9 cellular contexts compared by ENCODE assay signal in genomic region chr12:108833757-108834472, GRCh38. TPM values are rescaled to one million over a fixed set of nuclear protein-coding genes. Genes with fewer than 3 reads are reported as not detected.
A peak's percentile ranks its signal among the peaks of the same experiment; 100 is the strongest.
DNase-seq lines count a peak whose midpoint lies in the region; ATAC-seq, FAIRE-seq and TF ChIP-seq lines count a peak whose summit lies in the region.
"Had no signal": no experiment of that assay in that cellular context is flagged by ENCODE, and none has a peak within 500 bp of the region (broad histone marks: within the 10 kb centered on the region; RNA-seq: fewer than 3 reads in every experiment).

No MANE protein-coding gene starts in this region.

- intact Hi-C loops in HepG2 (cut with micrococcal nuclease; ENCODE audit: unreplicated experiment): no loop called here
- intact Hi-C loops in activated T-helper 1 cell treated with anti-CD3 and anti-CD28 coated beads, Interleukin-12 subunit alpha, Interleukin-12 subunit beta, Interleukin-2, Interleukin-4 antibody, amounts not matched to agents 30 ng/mL and 10 ng/mL and 1 ng/mL, durations not matched to agents 14 hours and 24 hours and 36 hours (cut with micrococcal nuclease): no loop called here

- H3K79me2 ChIP-seq in HepG2 (ENCODE audit: insufficient read depth, low read length): no peaks in the 10 kb centered on the region

- DNase-seq in chondrocyte (ENCODE audit: low spot score) (no peak), HepG2 (ENCODE audit: low spot score) (no peak), NCI-H2029 treated with DMSO at 0.1 percent for 48 hours (lab: John Stamatoyannopoulos, UW) (no peak), WERI-Rb-1 (no peak)
- no peak for DNase-seq in activated T-helper 1 cell treated with anti-CD3 and anti-CD28 coated beads, Interleukin-12 subunit alpha, Interleukin-12 subunit beta, Interleukin-2, Interleukin-4 antibody, amounts not matched to agents 30 ng/mL and 10 ng/mL and 1 ng/mL, durations not matched to agents 14 hours and 24 hours and 36 hours (ENCODE audit: low spot score)

- peaks cover 10% of the 10 kb centered on the region for H3K4me1 ChIP-seq in HUES48 (ENCODE audit: control insufficient read depth, insufficient read depth, low read length)
- peaks cover 18% of the 10 kb centered on the region for H3K4me1 ChIP-seq in HepG2 (ENCODE audit: insufficient read depth, low read length)
- peaks cover 42% of the 10 kb centered on the region for H3K4me1 ChIP-seq in stomach smooth muscle (ENCODE audit: control insufficient read depth, insufficient read depth, low read length)

- POLR2A ChIA-PET in HepG2 (lab: Yijun Ruan, JAX): no interaction called here

- ATAC-seq in HepG2 (no peak), GM19395 (IDR thresholded peaks at IDR 0.05; ENCODE audit: unreplicated experiment) (no peak)

- H3K9me3 ChIP-seq in HUES48 (ENCODE audit: control insufficient read depth, insufficient read depth, low read length): no peaks in the 10 kb centered on the region
- H3K9me3 ChIP-seq in HepG2 (ENCODE audit: low read length): no peaks in the 10 kb centered on the region
- H3K9me3 ChIP-seq in stomach smooth muscle (ENCODE audit: control insufficient read depth in 2 of 2, low read length in 2 of 2): no peaks in the 10 kb centered on the region
- no peaks in the 10 kb centered on the region for H3K9me3 ChIP-seq in WERI-Rb-1 (ENCODE audit: severe bottlenecking)

- H3K36me3 ChIP-seq in HUES48 (ENCODE audit: control insufficient read depth, insufficient read depth, low read length) (peaks cover 21% of the 10 kb centered on the region), HepG2 (replicated peaks in 1 of 2; ENCODE audit: control insufficient read depth in 1 of 2, insufficient read depth in 2 of 2, low read length in 2 of 2) (peaks cover 7 to 27% of the 10 kb centered on the region in 2 experiments; a peak in 4 of 5 replicates), stomach smooth muscle (ENCODE audit: control insufficient read depth in 2 of 2, insufficient read depth in 2 of 2, low read length in 2 of 2) (peaks cover 18 to 26% of the 10 kb centered on the region in 2 donors), WERI-Rb-1 (peaks cover 74% of the 10 kb centered on the region)

- peak overlapping the region; percentile 40 for H3K27ac ChIP-seq in HUES48 (ENCODE audit: low read depth, low read length)
- H3K27ac ChIP-seq in HepG2 (ENCODE audit: extremely low read length, insufficient read depth, low read length): no peak overlapping the region
- H3K27ac ChIP-seq in stomach smooth muscle (ENCODE audit: low read length): peak overlapping the region; percentile 67
- H3K27ac ChIP-seq in WERI-Rb-1: no peak overlapping the region

- CTCF ChIA-PET in HepG2 (lab: Yijun Ruan, JAX; ENCODE audit: low intra/inter-chr PET ratio, low total read pairs): no interaction called here

- H3K4me3 Mint-ChIP-seq in chondrocyte (ENCODE audit: unreplicated experiment): peak overlapping the region; percentile 45
- no peak overlapping the region for H3K4me3 Mint-ChIP-seq in activated T-helper 1 cell treated with anti-CD3 and anti-CD28 coated beads, Interleukin-12 subunit alpha, Interleukin-12 subunit beta, Interleukin-2, Interleukin-4 antibody, amounts not matched to agents 30 ng/mL and 10 ng/mL and 1 ng/mL, durations not matched to agents 14 hours and 24 hours and 36 hours

- 96% methylated on average over 12 of the region's 12 CpGs for WGBS in HepG2 (ENCODE audit: low lambda C conversion rate)

- H3K4me3 ChIP-seq in HUES48 (ENCODE audit: low read depth, low read length): no peak overlapping the region
- H3K4me3 ChIP-seq in HepG2 (replicated peaks in 1 of 3; ENCODE audit: insufficient read depth in 1 of 3, low read depth in 2 of 3, low read length in 3 of 3): no peak overlapping the region
- peak overlapping the region in 1 of 2 donors; percentile 57 for H3K4me3 ChIP-seq in stomach smooth muscle (ENCODE audit: low read length in 2 of 2)
- H3K4me3 ChIP-seq in WERI-Rb-1 (ENCODE audit: low read depth, low read length): no peak overlapping the region

- TF ChIP-seq EP300 in HepG2 (IDR thresholded peaks at IDR 0.05; ENCODE audit: low read depth in 2 of 2, low read length in 2 of 2) (no peak), HepG2 (CRISPR knock-in tag; IDR thresholded peaks at IDR 0.05; ENCODE audit: borderline replicate concordance) (no peak)

- peaks cover 41% of the 10 kb centered on the region for H3K36me3 Mint-ChIP-seq in chondrocyte (ENCODE audit: low read depth)
- H3K36me3 Mint-ChIP-seq in activated T-helper 1 cell treated with anti-CD3 and anti-CD28 coated beads, Interleukin-12 subunit alpha, Interleukin-12 subunit beta, Interleukin-2, Interleukin-4 antibody, amounts not matched to agents 30 ng/mL and 10 ng/mL and 1 ng/mL, durations not matched to agents 14 hours and 24 hours and 36 hours (ENCODE audit: low read depth): peaks cover 41% of the 10 kb centered on the region

- no peaks in the 10 kb centered on the region for H3K27me3 Mint-ChIP-seq in chondrocyte (ENCODE audit: low read depth)
- H3K27me3 Mint-ChIP-seq in activated T-helper 1 cell treated with anti-CD3 and anti-CD28 coated beads, Interleukin-12 subunit alpha, Interleukin-12 subunit beta, Interleukin-2, Interleukin-4 antibody, amounts not matched to agents 30 ng/mL and 10 ng/mL and 1 ng/mL, durations not matched to agents 14 hours and 24 hours and 36 hours (ENCODE audit: insufficient read depth): peaks cover 1% of the 10 kb centered on the region

- no peaks in the 10 kb centered on the region for H4K20me1 ChIP-seq in HepG2 (ENCODE audit: insufficient read depth, low read length)

- TF ChIP-seq POLR2A in HepG2 (IDR thresholded peaks at IDR 0.05; ENCODE audit: insufficient read depth in 1 of 2, low read depth in 2 of 2, low read length in 2 of 2): no peak

- TF ChIP-seq RAD21 in HepG2 (CRISPR knock-in tag; IDR thresholded peaks at IDR 0.05): no peak

- no peak overlapping the region for H3K4me2 ChIP-seq in HepG2 (ENCODE audit: low read depth, low read length)

- TF ChIP-seq CTCF in chondrocyte (IDR thresholded peaks at IDR 0.05) (no peak), HepG2 (CRISPR knock-in tag; IDR thresholded peaks at IDR 0.05) (no peak), WERI-Rb-1 (IDR thresholded peaks at IDR 0.05; ENCODE audit: low read depth, low read length) (no peak)

- H3K9ac ChIP-seq in HUES48 (ENCODE audit: low read depth, low read length) (no peak overlapping the region), HepG2 (ENCODE audit: insufficient read depth, low read depth, low read length) (no peak overlapping the region), stomach smooth muscle (ENCODE audit: low read length in 2 of 2) (peak overlapping the region in 1 of 2 donors; percentile 12)

- peak overlapping the region; percentile 99 for H3K27ac Mint-ChIP-seq in chondrocyte (ENCODE audit: unreplicated experiment)
- no peak overlapping the region for H3K27ac Mint-ChIP-seq in activated T-helper 1 cell treated with anti-CD3 and anti-CD28 coated beads, Interleukin-12 subunit alpha, Interleukin-12 subunit beta, Interleukin-2, Interleukin-4 antibody, amounts not matched to agents 30 ng/mL and 10 ng/mL and 1 ng/mL, durations not matched to agents 14 hours and 24 hours and 36 hours

- H3K27me3 ChIP-seq in HUES48 (ENCODE audit: control insufficient read depth, insufficient read depth, low read length): no peaks in the 10 kb centered on the region
- no peaks in the 10 kb centered on the region for H3K27me3 ChIP-seq in HepG2 (ENCODE audit: control insufficient read depth in 1 of 2, insufficient read depth in 2 of 2, low read length in 2 of 2)
- no peaks in the 10 kb centered on the region for H3K27me3 ChIP-seq in stomach smooth muscle (ENCODE audit: control insufficient read depth in 1 of 2, insufficient read depth in 2 of 2, low read length in 2 of 2)
- H3K27me3 ChIP-seq in WERI-Rb-1 (ENCODE audit: insufficient read depth, low read depth, severe bottlenecking): no peaks in the 10 kb centered on the region

- no peak for FAIRE-seq in HepG2 (lab: Jason Lieb, UNC)

- in situ Hi-C loops in HepG2 (cut with HindIII; ENCODE audit: extremely low pct_ligation_motif_present, low pct_unique_long_range_greater_than_20kb): no loop called here

- H2AFZ ChIP-seq in HepG2 (ENCODE audit: low read length): no peak overlapping the region

- no TSS peak for BruUV-seq in HepG2 (replicated peaks; lab: Mats Ljungman, UMichigan)

- peaks cover 96% of the 10 kb centered on the region for H3K4me1 Mint-ChIP-seq in chondrocyte (ENCODE audit: low read depth)
- H3K4me1 Mint-ChIP-seq in activated T-helper 1 cell treated with anti-CD3 and anti-CD28 coated beads, Interleukin-12 subunit alpha, Interleukin-12 subunit beta, Interleukin-2, Interleukin-4 antibody, amounts not matched to agents 30 ng/mL and 10 ng/mL and 1 ng/mL, durations not matched to agents 14 hours and 24 hours and 36 hours (ENCODE audit: low read depth): peaks cover 70% of the 10 kb centered on the region

- H3K9me3 Mint-ChIP-seq in chondrocyte (ENCODE audit: low read depth): no peaks in the 10 kb centered on the region
- peaks cover 3% of the 10 kb centered on the region for H3K9me3 Mint-ChIP-seq in activated T-helper 1 cell treated with anti-CD3 and anti-CD28 coated beads, Interleukin-12 subunit alpha, Interleukin-12 subunit beta, Interleukin-2, Interleukin-4 antibody, amounts not matched to agents 30 ng/mL and 10 ng/mL and 1 ng/mL, durations not matched to agents 14 hours and 24 hours and 36 hours

RNA-seq across cellular contexts. Expression of gene SSH1, which starts 23.5 kb away (rescaled TPM):
- total RNA-seq in chondrocyte: 125 to 138 TPM (median 127 TPM) in 3 replicates
- total RNA-seq in HepG2 (2016; rRNA removed; fragmentation: Illumina TruSeq; extraction: Trizol): 4.5 and 4.8 TPM in 2 replicates
- total RNA-seq in HepG2 (2016; cell fraction: cytosol; rRNA removed; fragmentation: Illumina TruSeq; extraction: Trizol; ENCODE audit: low read depth): 3.0 and 3.8 TPM in 2 replicates
- 4.2 and 4.4 TPM in 2 replicates for total RNA-seq in HepG2 (2016; cell fraction: insoluble cytoplasmic fraction; rRNA removed; fragmentation: Illumina TruSeq; extraction: Trizol)
- total RNA-seq in HepG2 (2016; cell fraction: membrane; rRNA removed; fragmentation: Illumina TruSeq; extraction: Trizol): 7.9 and 8.2 TPM in 2 replicates
- total RNA-seq in HepG2 (2016; cell fraction: nucleus; rRNA removed; fragmentation: Illumina TruSeq; extraction: Trizol): 7.0 and 7.7 TPM in 2 replicates
- 4.3 and 4.9 TPM in 2 replicates for polyA plus RNA-seq in HepG2 (2011; rRNA removed)
- polyA plus RNA-seq in HepG2 (2011; cell fraction: cytosol; rRNA removed): 3.1 TPM in 2 replicates
- polyA plus RNA-seq in HepG2 (2011; cell fraction: nucleus; rRNA removed): 5.7 and 6.9 TPM in 2 replicates
- polyA plus RNA-seq in HepG2 (2012): 3.6 and 4.3 TPM in 2 replicates
- polyA plus RNA-seq in HepG2 (2016; cell fraction: cytosol; fragmentation: Illumina TruSeq; extraction: Trizol; ENCODE audit: low read depth): 3.1 and 3.9 TPM in 2 replicates
- polyA plus RNA-seq in HepG2 (2016; cell fraction: insoluble cytoplasmic fraction; fragmentation: Illumina TruSeq; extraction: Trizol; ENCODE audit: low read depth): 4.8 and 5.2 TPM in 2 replicates
- 5.0 and 6.1 TPM in 2 replicates for polyA plus RNA-seq in HepG2 (2016; cell fraction: membrane; fragmentation: Illumina TruSeq; extraction: Trizol; ENCODE audit: low read depth)
- polyA plus RNA-seq in HepG2 (2016; cell fraction: nucleus; fragmentation: Illumina TruSeq; extraction: Trizol; ENCODE audit: insufficient read depth, low read depth): 5.5 and 5.7 TPM in 2 replicates
- polyA minus RNA-seq in HepG2 (2011; rRNA and poly(A)+ RNA removed; ENCODE audit: low replicate concordance): 14.1 and 22.8 TPM in 2 replicates
- 4.2 and 5.0 TPM in 2 replicates for polyA minus RNA-seq in HepG2 (2011; cell fraction: cytosol; rRNA and poly(A)+ RNA removed)
- 8.1 and 8.6 TPM in 2 replicates for polyA minus RNA-seq in HepG2 (2011; cell fraction: nucleus; rRNA and poly(A)+ RNA removed)
- total RNA-seq in activated T-helper 1 cell treated with anti-CD3 and anti-CD28 coated beads, Interleukin-12 subunit alpha, Interleukin-12 subunit beta, Interleukin-2, Interleukin-4 antibody, amounts not matched to agents 30 ng/mL and 10 ng/mL and 1 ng/mL, durations not matched to agents 14 hours and 24 hours and 36 hours: 25.6 and 26.6 TPM in 2 replicates

RNA-seq across cellular contexts. Expression of gene DAO, which starts 46.0 kb away (rescaled TPM):
- total RNA-seq in chondrocyte: not detected in 3 replicates
- total RNA-seq in HepG2 (2016; rRNA removed; fragmentation: Illumina TruSeq; extraction: Trizol): 0.82 and 1.1 TPM in 2 replicates
- 0.44 and 0.51 TPM in 2 replicates for total RNA-seq in HepG2 (2016; cell fraction: cytosol; rRNA removed; fragmentation: Illumina TruSeq; extraction: Trizol; ENCODE audit: low read depth)
- total RNA-seq in HepG2 (2016; cell fraction: insoluble cytoplasmic fraction; rRNA removed; fragmentation: Illumina TruSeq; extraction: Trizol): 0.97 and 2.2 TPM in 2 replicates
- 0.79 and 1.1 TPM in 2 replicates for total RNA-seq in HepG2 (2016; cell fraction: membrane; rRNA removed; fragmentation: Illumina TruSeq; extraction: Trizol)
- 1.0 and 1.2 TPM in 2 replicates for total RNA-seq in HepG2 (2016; cell fraction: nucleus; rRNA removed; fragmentation: Illumina TruSeq; extraction: Trizol)
- polyA plus RNA-seq in HepG2 (2011; rRNA removed): 0.34 and 0.48 TPM in 2 replicates
- 0.64 and 0.65 TPM in 2 replicates for polyA plus RNA-seq in HepG2 (2011; cell fraction: cytosol; rRNA removed)
- polyA plus RNA-seq in HepG2 (2011; cell fraction: nucleus; rRNA removed): 0.48 and 0.59 TPM in 2 replicates
- 0.23 and 0.43 TPM in 2 replicates for polyA plus RNA-seq in HepG2 (2012)
- polyA plus RNA-seq in HepG2 (2016; cell fraction: cytosol; fragmentation: Illumina TruSeq; extraction: Trizol; ENCODE audit: low read depth): 0.54 and 0.55 TPM in 2 replicates
- 1.6 and 1.7 TPM in 2 replicates for polyA plus RNA-seq in HepG2 (2016; cell fraction: insoluble cytoplasmic fraction; fragmentation: Illumina TruSeq; extraction: Trizol; ENCODE audit: low read depth)
- 0.45 and 0.80 TPM in 2 replicates for polyA plus RNA-seq in HepG2 (2016; cell fraction: membrane; fragmentation: Illumina TruSeq; extraction: Trizol; ENCODE audit: low read depth)
- 1.6 and 1.7 TPM in 2 replicates for polyA plus RNA-seq in HepG2 (2016; cell fraction: nucleus; fragmentation: Illumina TruSeq; extraction: Trizol; ENCODE audit: insufficient read depth, low read depth)
- polyA minus RNA-seq in HepG2 (2011; rRNA and poly(A)+ RNA removed; ENCODE audit: low replicate concordance): 0.68 TPM in 1 of 2 replicates, not detected in the other
- not detected in 2 replicates for polyA minus RNA-seq in HepG2 (2011; cell fraction: cytosol; rRNA and poly(A)+ RNA removed)
- 0.52 TPM in 1 of 2 replicates, not detected in the other for polyA minus RNA-seq in HepG2 (2011; cell fraction: nucleus; rRNA and poly(A)+ RNA removed)
- not detected in 2 replicates for total RNA-seq in activated T-helper 1 cell treated with anti-CD3 and anti-CD28 coated beads, Interleukin-12 subunit alpha, Interleukin-12 subunit beta, Interleukin-2, Interleukin-4 antibody, amounts not matched to agents 30 ng/mL and 10 ng/mL and 1 ng/mL, durations not matched to agents 14 hours and 24 hours and 36 hours
- total RNA-seq: OCI-LY7 had no signal

Comparison
In these comparisons a context has a peak if more than half of its experiments do, and no peak if none do; other contexts are left out.
1. H3K27ac ChIP-seq: peak in HUES48 (single experiment) and stomach smooth muscle (single experiment); none in HepG2 (single experiment) and WERI-Rb-1 (single experiment).